In genomic region chr18:5890606-5891360, GRCh38 we compare ENCODE assay signal across 8 cellular contexts. TPM values are rescaled to one million over a fixed set of nuclear protein-coding genes. Genes with fewer than 3 reads are reported as not detected.
DNase-seq lines count a peak whose midpoint lies in the region; ATAC-seq and TF ChIP-seq lines count a peak whose summit lies in the region.

No MANE protein-coding gene starts in this region.

- no peaks in the 10 kb centered on the region for H3K9me3 Mint-ChIP-seq in immature natural killer cell

- H3K4me1 ChIP-seq in adrenal gland (replicated peaks in 1 of 2): peaks cover 5 to 16% of the 10 kb centered on the region in 2 donors

- peak overlapping the region in 3 of 5 donors; percentile 38 to 85 (median 77) for H3K27ac ChIP-seq in adrenal gland

- TF ChIP-seq CTCF in GM20000 (IDR thresholded peaks at IDR 0.05; ENCODE audit: extremely low read depth, missing control alignments) (peak; percentile 87), adrenal gland (IDR thresholded peaks at IDR 0.05) (peak in 4 of 6 experiments; percentile 17 to 80 (median 74))

- peaks cover 0 to 3% (median 0%) of the 10 kb centered on the region in 3 donors for H3K36me3 Mint-ChIP-seq in immature natural killer cell

- peaks cover 9 to 14% of the 10 kb centered on the region in 2 donors for H3K4me1 Mint-ChIP-seq in immature natural killer cell

- H3K36me3 ChIP-seq in adrenal gland (replicated peaks in 1 of 2): no peaks in the 10 kb centered on the region

- H3K27ac Mint-ChIP-seq in immature natural killer cell: no peak overlapping the region

- no peaks in the 10 kb centered on the region for H3K9me3 ChIP-seq in adrenal gland (replicated peaks in 1 of 3)

- H3K4me3 Mint-ChIP-seq in immature natural killer cell: peak overlapping the region in 1 of 5 donors; percentile 6

- H3K27me3 ChIP-seq in adrenal gland: no peaks in the 10 kb centered on the region

- peak; percentile 95 for DNase-seq in DMS53 (lab: John Stamatoyannopoulos, UW)
- peak; percentile 91 for DNase-seq in GM20000 (ENCODE audit: low spot score)
- peak in 6 of 7 donors; percentile 42 to 64 (median 61) for DNase-seq in adrenal gland
- DNase-seq in immature natural killer cell: peak in 2 of 3 donors; percentile 7 to 10
- DNase-seq in stimulated activated CD4-positive, alpha-beta T cell treated with anti-CD3 and anti-CD28 coated beads, Interleukin-1b, Interleukin-23, amount 100 ng/mL, for 24 hours (ENCODE audit: low read depth in 4 of 4, low spot score in 1 of 4): peak in 3 of 4 experiments; percentile 12 to 29 (median 28)
- DNase-seq in central memory CD4-positive, alpha-beta T cell: no peak
- DNase-seq in inferior parietal cortex (ENCODE audit: extremely low spot score): no peak

- peaks cover 7 to 26% (median 17%) of the 10 kb centered on the region in 3 donors for H3K27me3 Mint-ChIP-seq in immature natural killer cell (ENCODE audit: low read depth in 3 of 3)

- no peak for TF ChIP-seq POLR2A in adrenal gland (IDR thresholded peaks at IDR 0.05)

- peak overlapping the region in 2 of 4 donors; percentile 68 to 79 for H3K4me3 ChIP-seq in adrenal gland

- peak; percentile 73 for ATAC-seq in HG03565 (IDR thresholded peaks at IDR 0.05; ENCODE audit: unreplicated experiment)

- WGBS in adrenal gland, 4 donors: 1% methylated on average over 98 to 108 of the region's 108 CpGs; no CpG with 5 or more reads in 2 of the 4 donors

- intact Hi-C loops in adrenal gland (cut with DNase I): loop anchor here (5.0 to 10.0 kb wide), 2 partner anchors 524 to 582 kb away; partner anchors contain the start of gene L3MBTL4 (in 1 of the 2)

RNA-seq across cellular contexts. Expression of gene TMEM200C, which starts 4.5 kb away (rescaled TPM):
- 10 to 100 TPM in 5 of 8 donors, 1 to 10 TPM in 3; 5.8 to 42.4 (median 15.9) TPM for total RNA-seq in adrenal gland
- polyA plus RNA-seq in adrenal gland (1 to 10 TPM; 1.6 to 3.1 (median 2.7) TPM), immature natural killer cell (not detected)

Comparison
In these comparisons a context has a peak if more than half of its experiments do, and no peak if none do; other contexts are left out.
1. DNase-seq: peak in DMS53 (single experiment), GM20000 (single experiment), adrenal gland (6 of 7), immature natural killer cell (2 of 3) and stimulated activated CD4-positive, alpha-beta T cell treated with anti-CD3 and anti-CD28 coated beads, Interleukin-1b, Interleukin-23, amount 100 ng/mL, for 24 hours (3 of 4); none in central memory CD4-positive, alpha-beta T cell (single experiment) and inferior parietal cortex (single experiment).